Comparison of ENCODE assay signal across 1 cellular context in the genomic region with DNA sequence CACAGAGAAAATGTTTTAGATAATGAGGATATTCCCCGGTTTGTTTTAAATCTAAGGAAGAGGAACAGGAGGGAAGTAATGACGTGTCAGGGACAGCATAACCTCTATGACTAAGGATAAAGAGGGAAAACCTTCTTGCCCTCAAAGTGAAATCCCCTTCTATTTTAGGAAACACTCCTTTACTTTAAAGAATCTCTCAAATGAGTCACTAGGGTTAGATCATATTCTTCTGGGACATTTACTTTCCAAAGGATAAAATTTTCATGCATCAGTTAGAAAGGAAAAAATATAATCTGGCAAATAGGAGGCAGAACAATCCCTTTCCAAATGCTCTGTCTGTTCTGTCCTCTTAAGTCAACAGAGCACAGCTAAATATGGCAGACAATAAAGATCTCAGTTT.
TF ChIP-seq lines count a peak whose summit lies in the region.

No MANE protein-coding gene starts in this region.

TF ChIP-seq in WTC11, 78 proteins besides CTCF, POLR2A, EP300 and RAD21 (continued from another document):
- TF ChIP-seq, protein P1, sequence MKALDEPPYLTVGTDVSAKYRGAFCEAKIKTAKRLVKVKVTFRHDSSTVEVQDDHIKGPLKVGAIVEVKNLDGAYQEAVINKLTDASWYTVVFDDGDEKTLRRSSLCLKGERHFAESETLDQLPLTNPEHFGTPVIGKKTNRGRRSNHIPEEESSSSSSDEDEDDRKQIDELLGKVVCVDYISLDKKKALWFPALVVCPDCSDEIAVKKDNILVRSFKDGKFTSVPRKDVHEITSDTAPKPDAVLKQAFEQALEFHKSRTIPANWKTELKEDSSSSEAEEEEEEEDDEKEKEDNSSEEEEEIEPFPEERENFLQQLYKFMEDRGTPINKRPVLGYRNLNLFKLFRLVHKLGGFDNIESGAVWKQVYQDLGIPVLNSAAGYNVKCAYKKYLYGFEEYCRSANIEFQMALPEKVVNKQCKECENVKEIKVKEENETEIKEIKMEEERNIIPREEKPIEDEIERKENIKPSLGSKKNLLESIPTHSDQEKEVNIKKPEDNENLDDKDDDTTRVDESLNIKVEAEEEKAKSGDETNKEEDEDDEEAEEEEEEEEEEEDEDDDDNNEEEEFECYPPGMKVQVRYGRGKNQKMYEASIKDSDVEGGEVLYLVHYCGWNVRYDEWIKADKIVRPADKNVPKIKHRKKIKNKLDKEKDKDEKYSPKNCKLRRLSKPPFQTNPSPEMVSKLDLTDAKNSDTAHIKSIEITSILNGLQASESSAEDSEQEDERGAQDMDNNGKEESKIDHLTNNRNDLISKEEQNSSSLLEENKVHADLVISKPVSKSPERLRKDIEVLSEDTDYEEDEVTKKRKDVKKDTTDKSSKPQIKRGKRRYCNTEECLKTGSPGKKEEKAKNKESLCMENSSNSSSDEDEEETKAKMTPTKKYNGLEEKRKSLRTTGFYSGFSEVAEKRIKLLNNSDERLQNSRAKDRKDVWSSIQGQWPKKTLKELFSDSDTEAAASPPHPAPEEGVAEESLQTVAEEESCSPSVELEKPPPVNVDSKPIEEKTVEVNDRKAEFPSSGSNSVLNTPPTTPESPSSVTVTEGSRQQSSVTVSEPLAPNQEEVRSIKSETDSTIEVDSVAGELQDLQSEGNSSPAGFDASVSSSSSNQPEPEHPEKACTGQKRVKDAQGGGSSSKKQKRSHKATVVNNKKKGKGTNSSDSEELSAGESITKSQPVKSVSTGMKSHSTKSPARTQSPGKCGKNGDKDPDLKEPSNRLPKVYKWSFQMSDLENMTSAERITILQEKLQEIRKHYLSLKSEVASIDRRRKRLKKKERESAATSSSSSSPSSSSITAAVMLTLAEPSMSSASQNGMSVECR (CRISPR knock-in tag; IDR thresholded peaks at IDR 0.05; ENCODE audit: borderline replicate concordance) = no peak
- TF ChIP-seq TEAD4 (CRISPR knock-in tag; IDR thresholded peaks at IDR 0.05) (no peak), GABPB1 (CRISPR knock-in tag; IDR thresholded peaks at IDR 0.05) (no peak), TP53 (CRISPR knock-in tag; IDR thresholded peaks at IDR 0.05) (no peak), MAX (CRISPR knock-in tag; IDR thresholded peaks at IDR 0.05) (no peak), MYBL2 (CRISPR knock-in tag; IDR thresholded peaks at IDR 0.05) (no peak), ZNF396 (CRISPR knock-in tag; IDR thresholded peaks at IDR 0.05; ENCODE audit: borderline replicate concordance) (no peak), ZNF671 (CRISPR knock-in tag; IDR thresholded peaks at IDR 0.05) (no peak), FOXP1 (CRISPR knock-in tag; IDR thresholded peaks at IDR 0.05; ENCODE audit: borderline replicate concordance) (no peak), ZNF532 (CRISPR knock-in tag; IDR thresholded peaks at IDR 0.05; ENCODE audit: borderline replicate concordance) (no peak), AFF4 (CRISPR knock-in tag; IDR thresholded peaks at IDR 0.05; ENCODE audit: borderline replicate concordance) (no peak), SOX15 (CRISPR knock-in tag; IDR thresholded peaks at IDR 0.05) (no peak), SMAD3 (CRISPR knock-in tag; IDR thresholded peaks at IDR 0.05; ENCODE audit: borderline replicate concordance) (no peak), ZNF423 (CRISPR knock-in tag; IDR thresholded peaks at IDR 0.05) (no peak)
- TF ChIP-seq, protein P2, sequence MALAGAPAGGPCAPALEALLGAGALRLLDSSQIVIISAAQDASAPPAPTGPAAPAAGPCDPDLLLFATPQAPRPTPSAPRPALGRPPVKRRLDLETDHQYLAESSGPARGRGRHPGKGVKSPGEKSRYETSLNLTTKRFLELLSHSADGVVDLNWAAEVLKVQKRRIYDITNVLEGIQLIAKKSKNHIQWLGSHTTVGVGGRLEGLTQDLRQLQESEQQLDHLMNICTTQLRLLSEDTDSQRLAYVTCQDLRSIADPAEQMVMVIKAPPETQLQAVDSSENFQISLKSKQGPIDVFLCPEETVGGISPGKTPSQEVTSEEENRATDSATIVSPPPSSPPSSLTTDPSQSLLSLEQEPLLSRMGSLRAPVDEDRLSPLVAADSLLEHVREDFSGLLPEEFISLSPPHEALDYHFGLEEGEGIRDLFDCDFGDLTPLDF (CRISPR knock-in tag; IDR thresholded peaks at IDR 0.05) = no peak
- TF ChIP-seq, protein P3, sequence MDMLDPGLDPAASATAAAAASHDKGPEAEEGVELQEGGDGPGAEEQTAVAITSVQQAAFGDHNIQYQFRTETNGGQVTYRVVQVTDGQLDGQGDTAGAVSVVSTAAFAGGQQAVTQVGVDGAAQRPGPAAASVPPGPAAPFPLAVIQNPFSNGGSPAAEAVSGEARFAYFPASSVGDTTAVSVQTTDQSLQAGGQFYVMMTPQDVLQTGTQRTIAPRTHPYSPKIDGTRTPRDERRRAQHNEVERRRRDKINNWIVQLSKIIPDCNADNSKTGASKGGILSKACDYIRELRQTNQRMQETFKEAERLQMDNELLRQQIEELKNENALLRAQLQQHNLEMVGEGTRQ (CRISPR knock-in tag; IDR thresholded peaks at IDR 0.05) = no peak
- TF ChIP-seq, protein P4, sequence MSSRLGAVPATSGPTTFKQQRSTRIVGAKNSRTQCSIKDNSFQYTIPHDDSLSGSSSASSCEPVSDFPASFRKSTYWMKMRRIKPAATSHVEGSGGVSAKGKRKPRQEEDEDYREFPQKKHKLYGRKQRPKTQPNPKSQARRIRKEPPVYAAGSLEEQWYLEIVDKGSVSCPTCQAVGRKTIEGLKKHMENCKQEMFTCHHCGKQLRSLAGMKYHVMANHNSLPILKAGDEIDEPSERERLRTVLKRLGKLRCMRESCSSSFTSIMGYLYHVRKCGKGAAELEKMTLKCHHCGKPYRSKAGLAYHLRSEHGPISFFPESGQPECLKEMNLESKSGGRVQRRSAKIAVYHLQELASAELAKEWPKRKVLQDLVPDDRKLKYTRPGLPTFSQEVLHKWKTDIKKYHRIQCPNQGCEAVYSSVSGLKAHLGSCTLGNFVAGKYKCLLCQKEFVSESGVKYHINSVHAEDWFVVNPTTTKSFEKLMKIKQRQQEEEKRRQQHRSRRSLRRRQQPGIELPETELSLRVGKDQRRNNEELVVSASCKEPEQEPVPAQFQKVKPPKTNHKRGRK (CRISPR knock-in tag; IDR thresholded peaks at IDR 0.05; ENCODE audit: borderline replicate concordance) = no peak
